ENCODE assay signal across 20 cellular contexts in genomic region chr16:65832679-65833078, GRCh38.
DNase-seq lines count a peak whose midpoint lies in the region; ATAC-seq, FAIRE-seq and TF ChIP-seq lines count a peak whose summit lies in the region.
"Had no signal": no experiment of that assay in that cellular context is flagged by ENCODE, and none has a peak within 500 bp of the region (broad histone marks: within the 10 kb centered on the region; RNA-seq: fewer than 3 reads in every experiment).

No MANE protein-coding gene starts in this region.

- TF ChIP-seq CTCF in A673 (conservative IDR thresholded peaks at IDR 0.05; ENCODE audit: low read depth, low read length) (no peak), nephron (IDR thresholded peaks at IDR 0.05; ENCODE audit: unreplicated experiment in 3 of 3) (no peak)

- peaks cover 50% of the 10 kb centered on the region for H3K4me1 ChIP-seq in A673 (ENCODE audit: insufficient read depth, low read length, poor library complexity, severe bottlenecking)
- H3K4me1 ChIP-seq: HAP-1 had no signal

- no peaks in the 10 kb centered on the region for H3K9me3 ChIP-seq in A673 (ENCODE audit: low read depth, low read length, poor library complexity, severe bottlenecking)
- H3K9me3 ChIP-seq: HAP-1 had no signal

- no peak overlapping the region for H3K4me3 Mint-ChIP-seq in nephron
- H3K4me3 Mint-ChIP-seq: CD4-positive, alpha-beta T cell had no signal

- POLR2A ChIA-PET in A673 (lab: Charles Lee; ENCODE audit: low non-redundant PET): interaction anchor here (0.7 kb wide), 1 partner anchor 290 kb away, joined by 15 read pairs; no protein-coding TSS in a partner anchor

- TSS peak; percentile 70 for BruUV-seq in A673 (replicated peaks; lab: Mats Ljungman, UMichigan)

- H3K36me3 Mint-ChIP-seq in nephron (ENCODE audit: low read depth): no peaks in the 10 kb centered on the region

- CTCF ChIA-PET in A673 (lab: Charles Lee): interaction anchor here (0.7 to 1.2 kb wide), 3 partner anchors 176 to 438 kb away, joined by 3 to 7 read pairs (median 4); no protein-coding TSS in a partner anchor

- no peak for FAIRE-seq in GM19239 (lab: Jason Lieb, UNC)
- FAIRE-seq: GM12878, GM18507, H1 had no signal

- H3K4me3 ChIP-seq in A673 (ENCODE audit: low read depth, low read length, poor library complexity, severe bottlenecking): no peak overlapping the region
- H3K4me3 ChIP-seq: GM12878, HAP-1 had no signal

- H3K4me1 Mint-ChIP-seq in nephron: peaks cover 16% of the 10 kb centered on the region

- peak overlapping the region in 2 of 3 experiments; percentile 30 to 56 for H3K27ac Mint-ChIP-seq in nephron
- H3K27ac Mint-ChIP-seq: CD4-positive, alpha-beta T cell had no signal

- no peaks in the 10 kb centered on the region for H3K27me3 ChIP-seq in A673 (replicated peaks; ENCODE audit: insufficient read depth, low read depth, low read length, poor library complexity)

- intact Hi-C loops in A673 (cut with micrococcal nuclease; ENCODE audit: unreplicated experiment): loop anchor here (1.0 to 10.0 kb wide), 6 partner anchors 214 to 840 kb away; partner anchors contain the start of gene CDH11

- H3K27ac ChIP-seq in A673 (ENCODE audit: low read depth, low read length, poor library complexity, severe bottlenecking): peak overlapping the region; percentile 97
- H3K27ac ChIP-seq: HL-60 had no signal

- DNase-seq in A673 (ENCODE audit: low spot score) (peak; percentile 58), SK-N-DZ (ENCODE audit: low spot score) (peak; percentile 47), amniotic epithelial cell (ENCODE audit: low read depth) (peak; percentile 35), GM19239 (ENCODE audit: insufficient read length, low spot score) (no peak), MV-4-11 (lab: John Stamatoyannopoulos, UW) (no peak)
- DNase-seq: 8988T; ACHN; C1 segment of cervical spinal cord; Calu3; CD4-positive, alpha-beta T cell; DMS 273 treated with DMSO at 0.1 percent for 48 hours; DMS79; KBM-7 had no signal

- no peaks in the 10 kb centered on the region for H3K36me3 ChIP-seq in A673 (ENCODE audit: insufficient read depth, low read length, poor library complexity, severe bottlenecking)
- H3K36me3 ChIP-seq: HAP-1 had no signal

- no peaks in the 10 kb centered on the region for H3K27me3 Mint-ChIP-seq in nephron (ENCODE audit: low read depth)

- no peaks in the 10 kb centered on the region for H3K9me3 Mint-ChIP-seq in nephron
- H3K9me3 Mint-ChIP-seq: CD4-positive, alpha-beta T cell had no signal

- ATAC-seq in GM21723 (IDR thresholded peaks at IDR 0.05; ENCODE audit: unreplicated experiment): no peak
- ATAC-seq: GM12878 had no signal

Comparison
In these comparisons a context has a peak if more than half of its experiments do, and no peak if none do; other contexts are left out.
1. DNase-seq: peak in A673 (single experiment), SK-N-DZ (single experiment) and amniotic epithelial cell (single experiment); none in GM19239 (single experiment) and MV-4-11 (single experiment).